In the genomic region with DNA sequence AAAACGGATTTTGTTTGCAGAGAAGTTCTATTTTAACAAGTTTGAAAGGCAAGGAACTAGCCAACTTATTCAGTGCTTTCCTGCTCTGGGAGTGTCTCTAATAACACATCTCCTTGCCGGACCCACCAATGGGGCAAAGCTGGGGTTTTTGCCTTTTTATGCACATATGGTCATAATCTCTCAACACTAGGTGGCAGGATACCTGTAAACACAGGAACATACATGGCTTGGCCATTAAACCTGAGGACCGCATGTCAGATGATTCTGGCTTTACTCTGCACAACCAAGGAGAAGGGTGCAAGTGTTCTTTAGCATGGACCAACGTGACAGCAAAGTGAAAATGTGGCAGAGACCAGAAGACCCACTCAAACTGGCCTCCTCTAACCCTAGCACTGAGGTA, we compare ENCODE assay signal across 10 cellular contexts. TPM values are rescaled to one million over a fixed set of nuclear protein-coding genes. Genes with fewer than 3 reads are reported as not detected.
DNase-seq lines count a peak whose midpoint lies in the region; ATAC-seq and TF ChIP-seq lines count a peak whose summit lies in the region.
"Had no signal": no experiment of that assay in that cellular context is flagged by ENCODE, and none has a peak within 500 bp of the region (broad histone marks: within the 10 kb centered on the region; RNA-seq: fewer than 3 reads in every experiment).

No MANE protein-coding gene starts in this region.

- CTCF ChIA-PET in CD4-positive, alpha-beta T cell (lab: Charles Lee) = interaction anchor here (1.0 to 1.2 kb wide), 3 partner anchors 22 to 74 kb away, joined by 3 to 6 read pairs (median 3); no protein-coding TSS in a partner anchor
- CTCF ChIA-PET in Panc1 (lab: Charles Lee) = interaction anchor here (0.6 kb wide), 2 partner anchors 100 to 286 kb away, joined by 4 to 6 read pairs; no protein-coding TSS in a partner anchor
- CTCF ChIA-PET in activated CD8-positive, alpha-beta memory T cell treated with anti-CD3 and anti-CD28 coated beads, Interleukin-2, amount 10 ng/mL, durations not matched to agents 7 days and 5 days (lab: Charles Lee) = interaction anchor here (0.8 to 1.4 kb wide), 4 partner anchors 13 to 74 kb away, joined by 3 to 4 read pairs (median 3); no protein-coding TSS in a partner anchor

- POLR2A ChIA-PET in CD4-positive, alpha-beta T cell (lab: Charles Lee) = no interaction called here
- POLR2A ChIA-PET in Panc1 (lab: Charles Lee) = no interaction called here

- no peaks in the 10 kb centered on the region for H3K27me3 Mint-ChIP-seq in CD4-positive, alpha-beta T cell
- no peaks in the 10 kb centered on the region for H3K27me3 Mint-ChIP-seq in activated CD8-positive, alpha-beta memory T cell treated with anti-CD3 and anti-CD28 coated beads, Interleukin-2, amount 10 ng/mL, durations not matched to agents 7 days and 5 days
- H3K27me3 Mint-ChIP-seq: stimulated activated naive CD8-positive, alpha-beta T cell treated with anti-CD3 and anti-CD28 coated beads, Interleukin-15, Interleukin-2, amounts not matched to agents 100 ng/mL and 50 ng/mL, for 24 hours had no signal

- no peak overlapping the region for H3K27ac Mint-ChIP-seq in CD4-positive, alpha-beta T cell
- no peak overlapping the region for H3K27ac Mint-ChIP-seq in activated CD8-positive, alpha-beta memory T cell treated with anti-CD3 and anti-CD28 coated beads, Interleukin-2, amount 10 ng/mL, durations not matched to agents 7 days and 5 days
- H3K27ac Mint-ChIP-seq: stimulated activated naive CD8-positive, alpha-beta T cell treated with anti-CD3 and anti-CD28 coated beads, Interleukin-15, Interleukin-2, amounts not matched to agents 100 ng/mL and 50 ng/mL, for 24 hours had no signal

- H3K9me3 ChIP-seq in CD4-positive, alpha-beta T cell (ENCODE audit: control insufficient read depth, low read length) = no peaks in the 10 kb centered on the region
- H3K9me3 ChIP-seq in Panc1 (ENCODE audit: control insufficient read depth, insufficient read depth, low read depth, low read length) = no peaks in the 10 kb centered on the region

- peak; percentile 62 for TF ChIP-seq CTCF in CD4-positive, alpha-beta T cell (IDR thresholded peaks at IDR 0.05)
- TF ChIP-seq CTCF in Panc1 (IDR thresholded peaks at IDR 0.05) (peak; percentile 28; the same call in 1 of the 2 replicates), fibroblast of the aortic adventitia (IDR thresholded peaks at IDR 0.05; ENCODE audit: insufficient read depth, low read length) (peak; percentile 40)

- 0 out of 2 replicates have a peak, but pooled peaks cover 6% of the 10 kb centered on the region for H3K4me1 ChIP-seq in Panc1 (ENCODE audit: control insufficient read depth, insufficient read depth, low read length)

- H3K36me3 Mint-ChIP-seq in CD4-positive, alpha-beta T cell (ENCODE audit: low read depth) = peaks cover 72% of the 10 kb centered on the region
- H3K36me3 Mint-ChIP-seq in activated CD8-positive, alpha-beta memory T cell treated with anti-CD3 and anti-CD28 coated beads, Interleukin-2, amount 10 ng/mL, durations not matched to agents 7 days and 5 days = no peaks in the 10 kb centered on the region

- no peak for DNase-seq in CD4-positive, alpha-beta T cell
- DNase-seq in H7 = peak; percentile 62
- DNase-seq in Panc1 (ENCODE audit: low read depth, low spot score) = no peak
- DNase-seq in fibroblast of the aortic adventitia (ENCODE audit: low read depth) = peak; percentile 39
- no peak for DNase-seq in NCI-H1930 (lab: John Stamatoyannopoulos, UW)
- DNase-seq in sciatic nerve (ENCODE audit: low spot score) = no peak
- no peak for DNase-seq in activated CD4-positive, CD25-positive, alpha-beta regulatory T cell (lab: John Stamatoyannopoulos, UW)
- DNase-seq in activated CD8-positive, alpha-beta memory T cell treated with anti-CD3 and anti-CD28 coated beads, Interleukin-2, amount 10 ng/mL, durations not matched to agents 7 days and 5 days = no peak

- H3K4me3 ChIP-seq in H7 (ENCODE audit: insufficient read depth, low read depth, low read length) (no peak overlapping the region), Panc1 (ENCODE audit: low read depth in 2 of 2, low read length in 2 of 2) (no peak overlapping the region), fibroblast of the aortic adventitia (ENCODE audit: low read depth, low read length) (no peak overlapping the region)

- H3K4me1 Mint-ChIP-seq in CD4-positive, alpha-beta T cell (ENCODE audit: low read depth) = peaks cover 31% of the 10 kb centered on the region
- peaks cover 6% of the 10 kb centered on the region for H3K4me1 Mint-ChIP-seq in activated CD8-positive, alpha-beta memory T cell treated with anti-CD3 and anti-CD28 coated beads, Interleukin-2, amount 10 ng/mL, durations not matched to agents 7 days and 5 days

- BruUV-seq in Panc1 (replicated peaks; lab: Mats Ljungman, UMichigan) = no TSS peak

- H3K27ac ChIP-seq in CD4-positive, alpha-beta T cell (ENCODE audit: low read depth, low read length) = no peak overlapping the region
- H3K27ac ChIP-seq in Panc1 (ENCODE audit: low read length) = no peak overlapping the region

- H3K27me3 ChIP-seq in CD4-positive, alpha-beta T cell (ENCODE audit: control insufficient read depth, insufficient read depth, low read length) = no peaks in the 10 kb centered on the region
- H3K27me3 ChIP-seq in H7 (ENCODE audit: control insufficient read depth, insufficient read depth, low read length) (no peaks in the 10 kb centered on the region), Panc1 (ENCODE audit: control insufficient read depth, insufficient read depth, low read length) (no peaks in the 10 kb centered on the region)

- H3K36me3 ChIP-seq in H7 (replicated peaks; ENCODE audit: control insufficient read depth, insufficient read depth, low read length) (peaks cover 62% of the 10 kb centered on the region), Panc1 (ENCODE audit: control insufficient read depth, insufficient read depth, low read length) (peaks cover 6% of the 10 kb centered on the region; the same call in 1 of the 2 replicates)

- no peak for ATAC-seq in CD4-positive, alpha-beta T cell (ENCODE audit: poor library complexity)
- ATAC-seq in Panc1 (no peak), sciatic nerve (no peak)
- ATAC-seq in activated CD8-positive, alpha-beta memory T cell treated with anti-CD3 and anti-CD28 coated beads, Interleukin-2, amount 10 ng/mL, durations not matched to agents 7 days and 5 days = no peak

- peak overlapping the region; percentile 30 for H3K4me3 Mint-ChIP-seq in CD4-positive, alpha-beta T cell
- no peak overlapping the region for H3K4me3 Mint-ChIP-seq in activated CD8-positive, alpha-beta memory T cell treated with anti-CD3 and anti-CD28 coated beads, Interleukin-2, amount 10 ng/mL, durations not matched to agents 7 days and 5 days
- H3K4me3 Mint-ChIP-seq: stimulated activated naive CD8-positive, alpha-beta T cell treated with anti-CD3 and anti-CD28 coated beads, Interleukin-15, Interleukin-2, amounts not matched to agents 100 ng/mL and 50 ng/mL, for 24 hours had no signal

- H3K9me3 Mint-ChIP-seq in CD4-positive, alpha-beta T cell = no peaks in the 10 kb centered on the region
- no peaks in the 10 kb centered on the region for H3K9me3 Mint-ChIP-seq in activated CD8-positive, alpha-beta memory T cell treated with anti-CD3 and anti-CD28 coated beads, Interleukin-2, amount 10 ng/mL, durations not matched to agents 7 days and 5 days (ENCODE audit: low read depth)
- H3K9me3 Mint-ChIP-seq: stimulated activated naive CD8-positive, alpha-beta T cell treated with anti-CD3 and anti-CD28 coated beads, Interleukin-15, Interleukin-2, amounts not matched to agents 100 ng/mL and 50 ng/mL, for 24 hours had no signal

- in situ Hi-C loops in Panc1 (cut with HindIII; ENCODE audit: low pct_unique_long_range_greater_than_20kb, low sequenced_read_pairs) = no loop called here

- intact Hi-C loops in CD4-positive, alpha-beta T cell (cut with DNase I, micrococcal nuclease) = loop anchor here in 1 of 2 experiments (2.0 kb wide), 1 partner anchor 73 kb away; no protein-coding TSS in a partner anchor
- intact Hi-C loops in Panc1 (cut with micrococcal nuclease; ENCODE audit: unreplicated experiment) = no loop called here
- intact Hi-C loops in sciatic nerve (cut with DNase I) = no loop called here

RNA-seq across cellular contexts. Expression of a gene that starts 4.9 kb away (rescaled TPM):
- total RNA-seq in CD4-positive, alpha-beta T cell = 10 to 100 TPM; 15.7 to 16.5 TPM
- total RNA-seq in H7 (2014; rRNA removed; shearing (Covaris generic)) = 228 and 249 TPM in 2 replicates
- total RNA-seq in Panc1 (2021; ENCODE audit: unreplicated experiment) (50.2 TPM), fibroblast of the aortic adventitia (ENCODE audit: low replicate concordance) (24.0 and 35.1 TPM in 2 replicates), sciatic nerve (42.9 TPM)
- 92.7 TPM for polyA plus RNA-seq in Panc1 (2012; ENCODE audit: insufficient read length)
- 10 to 100 TPM; 10.7 to 14.6 TPM for total RNA-seq in activated CD8-positive, alpha-beta memory T cell treated with anti-CD3 and anti-CD28 coated beads, Interleukin-2, amount 10 ng/mL, durations not matched to agents 7 days and 5 days

RNA-seq across cellular contexts. Expression of a gene that starts 22.4 kb away (rescaled TPM):
- under 1 TPM; 0.49 to 0.50 TPM for total RNA-seq in CD4-positive, alpha-beta T cell
- 0.30 TPM in 1 of 2 replicates, not detected in the other for total RNA-seq in H7 (2014; rRNA removed; shearing (Covaris generic))
- total RNA-seq in Panc1 (2021; ENCODE audit: unreplicated experiment) = not detected
- 0.15 TPM for polyA plus RNA-seq in Panc1 (2012; ENCODE audit: insufficient read length)
- not detected in 2 replicates for total RNA-seq in fibroblast of the aortic adventitia (ENCODE audit: low replicate concordance)
- total RNA-seq in sciatic nerve = not detected
- not detected for total RNA-seq in activated CD8-positive, alpha-beta memory T cell treated with anti-CD3 and anti-CD28 coated beads, Interleukin-2, amount 10 ng/mL, durations not matched to agents 7 days and 5 days
- total RNA-seq: glomerular endothelial cell had no signal

RNA-seq across cellular contexts. Expression of a gene that starts 37.2 kb away (rescaled TPM):
- total RNA-seq in CD4-positive, alpha-beta T cell = not detected
- not detected in 2 replicates for total RNA-seq in H7 (2014; rRNA removed; shearing (Covaris generic))
- not detected for total RNA-seq in Panc1 (2021; ENCODE audit: unreplicated experiment)
- polyA plus RNA-seq in Panc1 (2012; ENCODE audit: insufficient read length) = not detected
- not detected in 2 replicates for total RNA-seq in fibroblast of the aortic adventitia (ENCODE audit: low replicate concordance)
- total RNA-seq in sciatic nerve = not detected
- total RNA-seq in activated CD8-positive, alpha-beta memory T cell treated with anti-CD3 and anti-CD28 coated beads, Interleukin-2, amount 10 ng/mL, durations not matched to agents 7 days and 5 days = not detected
- total RNA-seq: glomerular endothelial cell had no signal

RNA-seq across cellular contexts. Expression of a gene that starts 41.2 kb away (rescaled TPM):
- total RNA-seq in CD4-positive, alpha-beta T cell = not detected
- 0.24 TPM in 1 of 2 replicates, not detected in the other for total RNA-seq in H7 (2014; rRNA removed; shearing (Covaris generic))
- total RNA-seq in Panc1 (2021; ENCODE audit: unreplicated experiment) (not detected), fibroblast of the aortic adventitia (ENCODE audit: low replicate concordance) (under 0.01 and 0.74 TPM in 2 replicates), sciatic nerve (1.7 TPM)
- not detected for polyA plus RNA-seq in Panc1 (2012; ENCODE audit: insufficient read length)
- not detected for total RNA-seq in activated CD8-positive, alpha-beta memory T cell treated with anti-CD3 and anti-CD28 coated beads, Interleukin-2, amount 10 ng/mL, durations not matched to agents 7 days and 5 days
- total RNA-seq: glomerular endothelial cell had no signal

Comparison
In these comparisons a context has a peak if more than half of its experiments do, and no peak if none do; other contexts are left out.
1. DNase-seq: peak in H7 (single experiment) and fibroblast of the aortic adventitia (single experiment); none in CD4-positive, alpha-beta T cell (0 of 10), Panc1 (single experiment), NCI-H1930 (0 of 2), sciatic nerve (single experiment), activated CD4-positive, CD25-positive, alpha-beta regulatory T cell (0 of 4) and activated CD8-positive, alpha-beta memory T cell treated with anti-CD3 and anti-CD28 coated beads, Interleukin-2, amount 10 ng/mL, durations not matched to agents 7 days and 5 days (single experiment).
2. Peak in every context shown above with its lines, with median percentiles within 50 percentile points of each other: CTCF ChIP-seq.